In genomic region chr2:121028577-121028976, GRCh38 we compare ENCODE assay signal across 22 cellular contexts.
"Had no signal": no experiment of that assay in that cellular context is flagged by ENCODE, and none has a peak within 500 bp of the region (broad histone marks: within the 10 kb centered on the region; RNA-seq: fewer than 3 reads in every experiment).

No MANE protein-coding gene starts in this region.

- H3K36me3 ChIP-seq: left ventricle myocardium inferior, ovary, right atrium auricular region, right lobe of liver, stomach, thyroid gland, transverse colon, upper lobe of left lung had no signal

- H3K27ac ChIP-seq: hepatocyte, left ventricle myocardium inferior, ovary, right atrium auricular region, right lobe of liver, skin epidermis, stomach, testis, thyroid gland, transverse colon, upper lobe of left lung had no signal

- ATAC-seq: mucosa of descending colon; naive thymus-derived CD4-positive, alpha-beta T cell; natural killer cell treated with Interleukin-12 subunit alpha and Interleukin-12 subunit beta and Interleukin-15 and Interleukin-18, amount 100 ng/mL, for 72 hours; right lobe of liver; stimulated activated naive B cell treated with anti-CD40 and anti-IgM and Interleukin-4, amounts not matched to agents 10 μg/mL and 1 μg/mL and 100 μg/mL, for 72 hours; stimulated activated naive CD8-positive, alpha-beta T cell treated with anti-CD3 and anti-CD28 coated beads, Interleukin-15, Interleukin-2, amounts not matched to agents 100 U/mL and 50 U/mL, for 24 hours had no signal

- H3K4me1 ChIP-seq: left ventricle myocardium inferior, right atrium auricular region, right lobe of liver, stomach, testis, thyroid gland, transverse colon, upper lobe of left lung had no signal

- H3K9me3 ChIP-seq: mucosa of descending colon, ovary, right lobe of liver, stomach, testis, thyroid gland, transverse colon, upper lobe of left lung had no signal

- DNase-seq: islet precursor cell; left ventricle myocardium inferior; midbrain; mucosa of descending colon; naive thymus-derived CD4-positive, alpha-beta T cell; ovary; right lobe of liver; stimulated activated CD4-positive, alpha-beta T cell treated with anti-CD3 and anti-CD28 coated beads, Interleukin-12 subunit alpha, Interleukin-12 subunit beta, amount 100 ng/mL, for 4 hours; stimulated activated CD4-positive, alpha-beta T cell treated with anti-CD3 and anti-CD28 coated beads, Interleukin-15, amount 100 ng/mL, for 24 hours; stimulated activated CD4-positive, alpha-beta T cell treated with anti-CD3 and anti-CD28 coated beads, Interleukin-2, amount 100 ng/mL, for 24 hours; stimulated activated CD4-positive, alpha-beta T cell treated with anti-CD3 and anti-CD28 coated beads, Interleukin-4, amount 100 ng/mL, for 1 hour; stimulated activated naive B cell treated with anti-CD40 and anti-IgM and Interleukin-4, amounts not matched to agents 10 μg/mL and 1 μg/mL and 100 μg/mL, for 72 hours; stimulated activated naive CD8-positive, alpha-beta T cell treated with anti-CD3 and anti-CD28 coated beads, Interleukin-15, Interleukin-2, amounts not matched to agents 100 U/mL and 50 U/mL, for 24 hours; stomach; testis; thyroid gland; transverse colon; upper lobe of left lung had no signal

- H3K27me3 ChIP-seq: ovary, right atrium auricular region, right lobe of liver, testis, thyroid gland, upper lobe of left lung had no signal

- H3K4me3 ChIP-seq: hepatocyte, left ventricle myocardium inferior, mucosa of descending colon, ovary, right atrium auricular region, right lobe of liver, skin epidermis, stomach, testis, thyroid gland, transverse colon, upper lobe of left lung had no signal
